Comparison of ENCODE assay signal across 9 cellular contexts in the genomic region with DNA sequence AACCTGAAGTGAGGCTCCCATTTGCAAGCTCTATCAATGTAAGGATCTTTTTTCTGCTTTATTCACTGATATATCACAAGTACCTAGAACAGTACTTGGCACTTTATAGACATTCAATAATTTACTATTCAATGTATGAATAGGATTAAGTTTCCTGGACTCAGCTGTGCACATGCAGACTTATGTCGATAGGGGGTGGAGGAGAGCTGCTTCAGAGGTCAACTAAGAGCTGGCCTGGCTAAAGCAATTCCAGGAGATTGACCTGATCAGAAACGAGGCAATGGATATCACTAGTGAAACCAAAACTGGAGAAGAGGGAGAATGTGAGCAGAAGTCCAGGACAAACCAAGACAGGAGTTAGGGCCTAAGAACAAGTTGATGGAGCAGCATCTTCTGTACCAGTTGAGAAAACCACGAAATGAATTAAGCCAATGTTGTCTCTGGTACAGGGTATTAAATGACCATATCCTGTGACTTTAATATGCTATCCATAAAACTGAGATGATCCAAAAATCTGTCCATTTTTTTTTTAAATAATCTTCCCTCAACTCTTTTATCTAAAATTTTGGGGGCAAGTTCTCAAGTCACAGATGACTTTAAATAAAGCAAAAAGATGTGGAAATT.
DNase-seq lines count a peak whose midpoint lies in the region; ATAC-seq and TF ChIP-seq lines count a peak whose summit lies in the region.
"Had no signal": no experiment of that assay in that cellular context is flagged by ENCODE, and none has a peak within 500 bp of the region (broad histone marks: within the 10 kb centered on the region; RNA-seq: fewer than 3 reads in every experiment).

No MANE protein-coding gene starts in this region.

- ATAC-seq in activated CD4-positive, alpha-beta T cell treated with anti-CD3 and anti-CD28 coated beads for 36 hours, result no peak
- ATAC-seq in HG03439 (IDR thresholded peaks at IDR 0.05; ENCODE audit: unreplicated experiment), result peak; percentile 76
- no peak for ATAC-seq in GM21529 (IDR thresholded peaks at IDR 0.05; ENCODE audit: unreplicated experiment)

- TF ChIP-seq EP300 in ovary (IDR thresholded peaks at IDR 0.05), result no peak

- no peaks in the 10 kb centered on the region for H3K36me3 ChIP-seq in ovary

- H3K27me3 Mint-ChIP-seq in activated CD4-positive, alpha-beta T cell treated with anti-CD3 and anti-CD28 coated beads for 36 hours, result no peaks in the 10 kb centered on the region

- POLR2A ChIA-PET in activated CD4-positive, alpha-beta T cell treated with anti-CD3 and anti-CD28 coated beads for 36 hours (lab: Charles Lee), result no interaction called here

- WGBS in ovary, 3 donors, result 43 to 48% (median 45%) methylated on average over 3 of the region's 3 CpGs

- peaks cover 2% of the 10 kb centered on the region for H3K4me1 ChIP-seq in ovary (ENCODE audit: insufficient read depth)

- H3K27ac ChIP-seq in ovary, result no peak overlapping the region

- H3K9me3 ChIP-seq in ovary, result no peaks in the 10 kb centered on the region

- H3K4me1 Mint-ChIP-seq in activated CD4-positive, alpha-beta T cell treated with anti-CD3 and anti-CD28 coated beads for 36 hours, result no peaks in the 10 kb centered on the region
- H3K4me1 Mint-ChIP-seq: activated naive CD8-positive, alpha-beta T cell treated with anti-CD3 and anti-CD28 coated beads, Interleukin-2, amount 10 ng/mL, durations not matched to agents 7 days and 5 days had no signal

- TF ChIP-seq POLR2A in ovary (IDR thresholded peaks at IDR 0.05), result no peak

- peak; percentile 11 for DNase-seq in activated CD4-positive, alpha-beta T cell treated with anti-CD3 and anti-CD28 coated beads for 36 hours
- no peak for DNase-seq in activated CD4-positive, alpha-beta T cell treated with anti-CD3 and anti-CD28 coated beads for 1 hour
- DNase-seq in RPMI7951 (ENCODE audit: low read depth), result peak; percentile 32
- DNase-seq in fibroblast of peridontal ligament (ENCODE audit: extremely low read depth), result peak; percentile 75
- peak in 4 of 5 donors; percentile 11 to 23 (median 20) for DNase-seq in ovary
- no peak for DNase-seq in NK-92 treated with Interleukin-12 subunit alpha and Interleukin-12 subunit beta, amount 100 ng/mL, for 24 hours (lab: John Stamatoyannopoulos, UW)
- DNase-seq: activated naive CD8-positive, alpha-beta T cell treated with anti-CD3 and anti-CD28 coated beads, Interleukin-2, amount 10 ng/mL, durations not matched to agents 7 days and 5 days had no signal

- intact Hi-C loops in activated CD4-positive, alpha-beta T cell treated with anti-CD3 and anti-CD28 coated beads for 36 hours (cut with DNase I, micrococcal nuclease), result loop anchor here in 1 of 2 experiments (10.0 kb wide), 1 partner anchor 754 kb away; no protein-coding TSS in a partner anchor
- intact Hi-C loops in ovary (cut with DNase I), result no loop called here

- H3K4me3 Mint-ChIP-seq in activated CD4-positive, alpha-beta T cell treated with anti-CD3 and anti-CD28 coated beads for 36 hours, result no peak overlapping the region
- H3K4me3 Mint-ChIP-seq: activated naive CD8-positive, alpha-beta T cell treated with anti-CD3 and anti-CD28 coated beads, Interleukin-2, amount 10 ng/mL, durations not matched to agents 7 days and 5 days had no signal

- H3K9me3 Mint-ChIP-seq in activated CD4-positive, alpha-beta T cell treated with anti-CD3 and anti-CD28 coated beads for 36 hours (ENCODE audit: low read depth), result no peaks in the 10 kb centered on the region
- H3K9me3 Mint-ChIP-seq: activated naive CD8-positive, alpha-beta T cell treated with anti-CD3 and anti-CD28 coated beads, Interleukin-2, amount 10 ng/mL, durations not matched to agents 7 days and 5 days had no signal

- CTCF ChIA-PET in activated CD4-positive, alpha-beta T cell treated with anti-CD3 and anti-CD28 coated beads for 36 hours (lab: Charles Lee), result interaction anchor here (0.7 to 1.7 kb wide), 2 partner anchors 35 to 756 kb away, joined by 4 to 7 read pairs; no protein-coding TSS in a partner anchor

- H3K4me3 ChIP-seq in ovary, result no peak overlapping the region

- no peaks in the 10 kb centered on the region for H3K27me3 ChIP-seq in ovary

- TF ChIP-seq CTCF in ovary (IDR thresholded peaks at IDR 0.05), result no peak

- H3K36me3 Mint-ChIP-seq in activated CD4-positive, alpha-beta T cell treated with anti-CD3 and anti-CD28 coated beads for 36 hours (ENCODE audit: low read depth), result no peaks in the 10 kb centered on the region
- H3K36me3 Mint-ChIP-seq: activated naive CD8-positive, alpha-beta T cell treated with anti-CD3 and anti-CD28 coated beads, Interleukin-2, amount 10 ng/mL, durations not matched to agents 7 days and 5 days had no signal

- no peak overlapping the region for H3K27ac Mint-ChIP-seq in activated CD4-positive, alpha-beta T cell treated with anti-CD3 and anti-CD28 coated beads for 36 hours
- H3K27ac Mint-ChIP-seq: activated naive CD8-positive, alpha-beta T cell treated with anti-CD3 and anti-CD28 coated beads, Interleukin-2, amount 10 ng/mL, durations not matched to agents 7 days and 5 days had no signal

Comparison
In these comparisons a context has a peak if more than half of its experiments do, and no peak if none do; other contexts are left out.
1. DNase-seq: peak in activated CD4-positive, alpha-beta T cell treated with anti-CD3 and anti-CD28 coated beads for 36 hours (single experiment), RPMI7951 (single experiment), fibroblast of peridontal ligament (single experiment) and ovary (4 of 5); none in activated CD4-positive, alpha-beta T cell treated with anti-CD3 and anti-CD28 coated beads for 1 hour (single experiment) and NK-92 treated with Interleukin-12 subunit alpha and Interleukin-12 subunit beta, amount 100 ng/mL, for 24 hours (single experiment).